Comparison of ENCODE assay signal across 26 cellular contexts in genomic region chr15:84006467-84006866, GRCh38.
"Had no signal": no experiment of that assay in that cellular context is flagged by ENCODE, and none has a peak within 500 bp of the region (broad histone marks: within the 10 kb centered on the region; RNA-seq: fewer than 3 reads in every experiment).

No MANE protein-coding gene starts in this region.

- H3K27me3 ChIP-seq: adrenal gland, ascending aorta, neutrophil, ovary, transverse colon had no signal

- H3K4me3 ChIP-seq: adrenal gland, ascending aorta, cardiac muscle cell, lung, ovary, prostate gland, transverse colon had no signal

- H3K9me3 ChIP-seq: adrenal gland, ascending aorta, neutrophil, ovary, prostate gland, transverse colon had no signal

- H3K27ac ChIP-seq: adrenal gland, ascending aorta, cardiac muscle cell, neutrophil, prostate gland, transverse colon, VCaP had no signal

- DNase-seq: activated CD4-positive, alpha-beta memory T cell treated with anti-CD3 and anti-CD28 coated beads for 36 hours; activated CD4-positive, alpha-beta T cell treated with anti-CD3 and anti-CD28 coated beads, Interleukin-2, amount 10 ng/mL, durations not matched to agents 24 days and 14 days; activated CD8-positive, alpha-beta memory T cell treated with anti-CD3 and anti-CD28 coated beads, Interleukin-2, amount 50 U/mL, for 4 hours; activated effector memory CD4-positive, alpha-beta T cell treated with anti-CD3 and anti-CD28 coated beads, Interleukin-2, amount 50 U/mL, for 16 hours; activated naive CD4-positive, alpha-beta T cell treated with anti-CD3 and anti-CD28 coated beads for 36 hours; activated naive CD8-positive, alpha-beta T cell treated with anti-CD3 and anti-CD28 coated beads for 36 hours; activated T-cell treated with anti-CD3 and anti-CD28 coated beads, Interleukin-2, amount 50 U/mL, for 1 hour; adrenal gland; cortex of kidney; effector memory CD8-positive, alpha-beta T cell; islet precursor cell; mesendoderm; natural killer cell; ovary; stimulated activated CD4-positive, alpha-beta T cell treated with anti-CD3 and anti-CD28 coated beads, Interleukin-2, amount 100 ng/mL, for 48 hours; stimulated activated naive CD4-positive, alpha-beta T cell treated with Interleukin-2 at 50 U/mL for 16 hours; transverse colon had no signal

- ATAC-seq: activated CD4-positive, CD25-positive, alpha-beta regulatory T cell treated with anti-CD3 and anti-CD28 coated beads, Interleukin-2, amount 50 U/mL, for 24 hours; effector memory CD8-positive, alpha-beta T cell; esophagus mucosa; left lobe of liver; natural killer cell had no signal

- H3K36me3 ChIP-seq: adrenal gland, ascending aorta, cardiac muscle cell, neutrophil, ovary, prostate gland, transverse colon had no signal

- H3K4me1 ChIP-seq: adrenal gland, ascending aorta, prostate gland, transverse colon had no signal
